1 cellular context compared by ENCODE assay signal in the genomic region with DNA sequence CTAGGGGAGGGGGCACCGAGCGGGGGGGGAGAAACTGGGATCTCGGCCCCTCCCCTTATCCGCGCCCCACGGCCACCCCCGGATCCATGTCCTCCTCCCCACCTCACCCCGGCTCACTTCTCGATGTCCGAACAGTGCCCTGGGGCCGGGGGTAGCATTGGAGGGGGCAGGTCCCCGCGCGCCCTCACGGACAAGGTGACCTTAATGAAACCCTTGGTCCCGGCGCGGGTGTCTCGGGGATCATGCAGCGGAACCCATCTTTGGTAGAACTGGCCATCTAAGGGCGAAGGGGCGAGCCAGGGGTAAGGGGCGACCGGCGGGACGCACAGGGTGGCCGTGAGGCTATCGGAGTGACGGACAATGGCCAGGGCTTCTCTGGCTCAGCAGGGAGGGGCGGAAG.
TF ChIP-seq lines count a peak whose summit lies in the region.

No MANE protein-coding gene starts in this region.

TF ChIP-seq in IMR-90, 13 proteins besides CTCF, POLR2A, EP300 and RAD21 (continued from another document):
- no peak for TF ChIP-seq MXI1 (IDR thresholded peaks at IDR 0.05; ENCODE audit: borderline replicate concordance, low read depth, low read length)
- TF ChIP-seq MAFK (IDR thresholded peaks at IDR 0.05; ENCODE audit: low read depth, low read length), result no peak
- TF ChIP-seq, protein P1, sequence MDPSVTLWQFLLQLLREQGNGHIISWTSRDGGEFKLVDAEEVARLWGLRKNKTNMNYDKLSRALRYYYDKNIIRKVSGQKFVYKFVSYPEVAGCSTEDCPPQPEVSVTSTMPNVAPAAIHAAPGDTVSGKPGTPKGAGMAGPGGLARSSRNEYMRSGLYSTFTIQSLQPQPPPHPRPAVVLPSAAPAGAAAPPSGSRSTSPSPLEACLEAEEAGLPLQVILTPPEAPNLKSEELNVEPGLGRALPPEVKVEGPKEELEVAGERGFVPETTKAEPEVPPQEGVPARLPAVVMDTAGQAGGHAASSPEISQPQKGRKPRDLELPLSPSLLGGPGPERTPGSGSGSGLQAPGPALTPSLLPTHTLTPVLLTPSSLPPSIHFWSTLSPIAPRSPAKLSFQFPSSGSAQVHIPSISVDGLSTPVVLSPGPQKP (IDR thresholded peaks at IDR 0.05; ENCODE audit: borderline replicate concordance, low read depth, low read length), result no peak
- TF ChIP-seq CEBPB (IDR thresholded peaks at IDR 0.05; ENCODE audit: low read depth, low read length), result no peak
- no peak for TF ChIP-seq MAZ (IDR thresholded peaks at IDR 0.05; ENCODE audit: borderline replicate concordance, low read depth, low read length)
- TF ChIP-seq NFE2L2 (IDR thresholded peaks at IDR 0.05; ENCODE audit: low read depth, low read length), result no peak
- TF ChIP-seq SMC3 (IDR thresholded peaks at IDR 0.05; ENCODE audit: low read depth, low read length), result no peak
- TF ChIP-seq, protein P2, sequence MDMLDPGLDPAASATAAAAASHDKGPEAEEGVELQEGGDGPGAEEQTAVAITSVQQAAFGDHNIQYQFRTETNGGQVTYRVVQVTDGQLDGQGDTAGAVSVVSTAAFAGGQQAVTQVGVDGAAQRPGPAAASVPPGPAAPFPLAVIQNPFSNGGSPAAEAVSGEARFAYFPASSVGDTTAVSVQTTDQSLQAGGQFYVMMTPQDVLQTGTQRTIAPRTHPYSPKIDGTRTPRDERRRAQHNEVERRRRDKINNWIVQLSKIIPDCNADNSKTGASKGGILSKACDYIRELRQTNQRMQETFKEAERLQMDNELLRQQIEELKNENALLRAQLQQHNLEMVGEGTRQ (IDR thresholded peaks at IDR 0.05; ENCODE audit: low read depth, low read length), result no peak
- TF ChIP-seq RCOR1 (IDR thresholded peaks at IDR 0.05; ENCODE audit: insufficient replicate concordance, low read length), result no peak
